Comparison of ENCODE assay signal across 16 cellular contexts in the genomic region with DNA sequence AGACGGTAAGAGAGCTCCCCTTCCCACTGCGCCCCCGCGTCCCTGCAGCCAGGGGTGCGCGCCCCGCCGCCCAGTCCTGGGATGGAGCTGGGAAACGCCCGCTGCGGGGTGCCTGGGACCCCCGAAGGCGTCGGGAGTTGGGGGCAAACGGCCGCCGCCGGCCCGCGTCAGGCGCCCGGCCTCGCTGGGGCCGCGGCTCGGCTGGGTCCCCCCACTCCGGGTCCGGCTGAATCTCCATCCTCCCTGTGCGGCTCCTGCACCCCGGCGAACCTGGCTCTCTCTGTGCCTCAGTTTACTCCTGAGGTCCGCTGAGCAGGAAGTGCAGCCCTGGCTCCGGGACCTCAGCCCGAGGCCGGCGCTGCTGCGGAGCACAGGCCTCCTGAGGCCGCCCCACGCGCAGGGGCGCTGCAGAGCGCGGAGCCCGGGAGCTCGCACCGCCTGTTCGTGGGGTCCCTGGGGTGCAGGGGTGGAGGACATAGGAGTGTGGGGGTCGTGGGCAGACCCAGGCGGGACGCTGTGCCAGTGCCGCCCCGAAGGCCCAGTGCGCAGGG. TPM values are rescaled to one million over a fixed set of nuclear protein-coding genes. Genes with fewer than 3 reads are reported as not detected.
DNase-seq lines count a peak whose midpoint lies in the region; ATAC-seq and TF ChIP-seq lines count a peak whose summit lies in the region.
"Had no signal": no experiment of that assay in that cellular context is flagged by ENCODE, and none has a peak within 500 bp of the region (broad histone marks: within the 10 kb centered on the region; RNA-seq: fewer than 3 reads in every experiment).

No MANE protein-coding gene starts in this region.

- intact Hi-C loops in activated B cell treated with CpG ODN at 0.5 μM for 24 hours (cut with micrococcal nuclease) (loop anchor here (1.0 kb wide), 1 partner anchor 151 kb away; no protein-coding TSS in a partner anchor), left ventricle myocardium inferior (cut with micrococcal nuclease) (no loop called here), psoas muscle (cut with DNase I) (no loop called here)

- H3K4me3 Mint-ChIP-seq in activated B cell treated with CpG ODN at 0.5 μM for 24 hours: no peak overlapping the region

- no peaks in the 10 kb centered on the region for H3K36me3 Mint-ChIP-seq in activated B cell treated with CpG ODN at 0.5 μM for 24 hours (ENCODE audit: low read depth)

- peak overlapping the region; percentile 58 to 90 (median 74); a peak in 21 of 22 replicates for H3K4me2 ChIP-seq in BLaER1 treated with 17β-estradiol and CSF1 and Interleukin-3, amounts not matched to agents 10 nM and 100 nM
- H3K4me2 ChIP-seq: PC-9 had no signal

- H3K27ac Mint-ChIP-seq in activated B cell treated with CpG ODN at 0.5 μM for 24 hours: no peak overlapping the region
- H3K27ac Mint-ChIP-seq: IgD-negative memory B cell, nephron progenitor cell had no signal

- POLR2A ChIA-PET in activated B cell treated with CpG ODN at 0.5 μM for 24 hours (lab: Charles Lee): interaction anchor here (1.1 kb wide), 1 partner anchor 107 kb away, joined by 3 read pairs; no protein-coding TSS in a partner anchor
- POLR2A ChIA-PET in RWPE1 (lab: Yijun Ruan, JAX; ENCODE audit: low non-redundant PET): no interaction called here

- peaks cover 0 to 46% (median 0%) of the 10 kb centered on the region in 11 experiments; a peak in 8 of 22 replicates for H4K20me1 ChIP-seq in BLaER1 treated with 17β-estradiol and CSF1 and Interleukin-3, amounts not matched to agents 10 nM and 100 nM

- no peaks in the 10 kb centered on the region for H3K36me3 ChIP-seq in BLaER1 treated with 17β-estradiol and CSF1 and Interleukin-3, amounts not matched to agents 10 nM and 100 nM
- no peaks in the 10 kb centered on the region for H3K36me3 ChIP-seq in left ventricle myocardium inferior
- no peaks in the 10 kb centered on the region for H3K36me3 ChIP-seq in psoas muscle (ENCODE audit: insufficient read depth in 1 of 2, low read depth in 1 of 2)

- DNase-seq in activated B cell treated with CpG ODN at 0.5 μM for 24 hours: no peak
- DNase-seq in left ventricle myocardium inferior: no peak
- no peak for DNase-seq in psoas muscle
- DNase-seq in RWPE1 (ENCODE audit: low spot score): no peak
- no peak for DNase-seq in KG1 (lab: John Stamatoyannopoulos, UW)
- DNase-seq in activated effector memory CD4-positive, alpha-beta T cell treated with anti-CD3 and anti-CD28 coated beads, Interleukin-2, amount 50 U/mL, for 16 hours: no peak
- no peak for DNase-seq in HCEC 1CT
- DNase-seq: activated CD4-positive, alpha-beta T cell treated with anti-CD3 and anti-CD28 coated beads, Interleukin-2, amount 50 U/mL, for 4 hours; central memory CD4-positive, alpha-beta T cell; DND-41; foreskin melanocyte; PC-9; stimulated activated CD4-positive, alpha-beta T cell treated with anti-CD3 and anti-CD28 coated beads, Interleukin-1b, Interleukin-23, amount 100 ng/mL, for 48 hours had no signal

- CTCF ChIA-PET in activated B cell treated with CpG ODN at 0.5 μM for 24 hours (lab: Charles Lee) (interaction anchor here (0.8 to 1.4 kb wide), 3 partner anchors 110 to 151 kb away, joined by 3 to 7 read pairs (median 5); no protein-coding TSS in a partner anchor), RWPE1 (lab: Yijun Ruan, JAX) (interaction anchor here (0.5 to 0.7 kb wide), 4 partner anchors 112 to 450 kb away, joined by 3 read pairs; no protein-coding TSS in a partner anchor)

- WGBS in psoas muscle, 3 donors: 10 to 11% (median 11%) methylated on average over 32 to 53 of the region's 53 CpGs

- H3K9ac ChIP-seq in BLaER1 treated with 17β-estradiol and CSF1 and Interleukin-3, amounts not matched to agents 10 nM and 100 nM: peak overlapping the region in 2 of 11 experiments; percentile 27 to 33; a peak in 1 of 22 replicates

- H3K4me3 ChIP-seq in BLaER1 treated with 17β-estradiol and CSF1 and Interleukin-3, amounts not matched to agents 10 nM and 100 nM: peak overlapping the region in 6 of 10 experiments; percentile 26 to 60 (median 44); a peak in 11 of 20 replicates
- peak overlapping the region; percentile 64 for H3K4me3 ChIP-seq in left ventricle myocardium inferior
- peak overlapping the region; percentile 38 for H3K4me3 ChIP-seq in psoas muscle
- H3K4me3 ChIP-seq: PC-9 had no signal

- H3K9me3 Mint-ChIP-seq in activated B cell treated with CpG ODN at 0.5 μM for 24 hours: no peaks in the 10 kb centered on the region
- H3K9me3 Mint-ChIP-seq: IgD-negative memory B cell, nephron progenitor cell had no signal

- ATAC-seq in activated B cell treated with CpG ODN at 0.5 μM for 24 hours (ENCODE audit: low read depth): peak; percentile 19
- no peak for ATAC-seq in psoas muscle

- H3K27me3 Mint-ChIP-seq in activated B cell treated with CpG ODN at 0.5 μM for 24 hours: peaks cover 29% of the 10 kb centered on the region

- H3K4me1 ChIP-seq in BLaER1 treated with 17β-estradiol and CSF1 and Interleukin-3, amounts not matched to agents 10 nM and 100 nM: peaks cover 3 to 27% (median 17%) of the 10 kb centered on the region in 10 experiments; a peak in 18 of 20 replicates
- peaks cover 39% of the 10 kb centered on the region for H3K4me1 ChIP-seq in left ventricle myocardium inferior
- peaks cover 5% of the 10 kb centered on the region for H3K4me1 ChIP-seq in psoas muscle

- peaks cover 9% of the 10 kb centered on the region for H3K4me1 Mint-ChIP-seq in activated B cell treated with CpG ODN at 0.5 μM for 24 hours

- H3K27me3 ChIP-seq in BLaER1 treated with 17β-estradiol and CSF1 and Interleukin-3, amounts not matched to agents 10 nM and 100 nM: peaks cover 33 to 60% (median 47%) of the 10 kb centered on the region in 11 experiments
- H3K27me3 ChIP-seq in left ventricle myocardium inferior (ENCODE audit: low read depth): peaks cover 97% of the 10 kb centered on the region
- H3K27me3 ChIP-seq in psoas muscle (ENCODE audit: insufficient read depth in 3 of 3, low read length in 2 of 3): peaks cover 0 to 83% (median 28%) of the 10 kb centered on the region in 3 donors

- no peak overlapping the region for H3K27ac ChIP-seq in BLaER1 treated with 17β-estradiol and CSF1 and Interleukin-3, amounts not matched to agents 10 nM and 100 nM
- H3K27ac ChIP-seq in left ventricle myocardium inferior (replicated peaks): no peak overlapping the region
- no peak overlapping the region for H3K27ac ChIP-seq in psoas muscle
- H3K27ac ChIP-seq in RWPE1: no peak overlapping the region
- H3K27ac ChIP-seq: PC-9 had no signal

- H3K9me3 ChIP-seq in BLaER1 treated with 17β-estradiol and CSF1 and Interleukin-3, amounts not matched to agents 10 nM and 100 nM (replicated peaks in 1 of 11): no peaks in the 10 kb centered on the region
- H3K9me3 ChIP-seq in left ventricle myocardium inferior (replicated peaks) (no peaks in the 10 kb centered on the region), psoas muscle (no peaks in the 10 kb centered on the region)

- TF ChIP-seq CTCF in activated B cell treated with CpG ODN at 0.5 μM for 24 hours (IDR thresholded peaks at IDR 0.05) (no peak), left ventricle myocardium inferior (IDR thresholded peaks at IDR 0.05; ENCODE audit: borderline replicate concordance) (no peak), psoas muscle (IDR thresholded peaks at IDR 0.05) (no peak), RWPE1 (conservative IDR thresholded peaks at IDR 0.05; ENCODE audit: low read depth) (no peak)

RNA-seq across cellular contexts. Expression of a gene that starts 13.9 kb away (rescaled TPM):
- 23.3 and 23.4 TPM in 2 replicates for total RNA-seq in activated B cell treated with CpG ODN at 0.5 μM for 24 hours
- 15.1 TPM for total RNA-seq in left ventricle myocardium inferior
- 10 to 100 TPM; 17.3 to 27.8 (median 22.5) TPM for total RNA-seq in psoas muscle
- 10 to 100 TPM; 28.8 to 49.5 (median 41.3) TPM for polyA plus RNA-seq in psoas muscle

RNA-seq across cellular contexts. Expression of a gene that starts 37.5 kb away (rescaled TPM):
- total RNA-seq in activated B cell treated with CpG ODN at 0.5 μM for 24 hours (1.5 and 1.6 TPM in 2 replicates), left ventricle myocardium inferior (29.5 TPM), psoas muscle (10 to 100 TPM; 18.4 to 33.5 (median 28.0) TPM)
- polyA plus RNA-seq in psoas muscle: 10 to 100 TPM in 2 of 3 donors, 1 to 10 TPM in 1; 8.5 to 14.0 (median 10.4) TPM
